ENCODE assay signal across 24 cellular contexts in genomic region chr15:44763187-44763586, GRCh38. TPM values are rescaled to one million over a fixed set of nuclear protein-coding genes. Genes with fewer than 3 reads are reported as not detected.
"Had no signal": no experiment of that assay in that cellular context is flagged by ENCODE, and none has a peak within 500 bp of the region (broad histone marks: within the 10 kb centered on the region; RNA-seq: fewer than 3 reads in every experiment).

No MANE protein-coding gene starts in this region.

- DNase-seq: activated CD4-positive, alpha-beta memory T cell treated with anti-CD3 and anti-CD28 coated beads for 36 hours; activated CD4-positive, alpha-beta T cell treated with anti-CD3 and anti-CD28 coated beads for 36 hours; activated CD4-positive, alpha-beta T cell treated with anti-CD3 and anti-CD28 coated beads, Interleukin-2, amount 10 ng/mL, durations not matched to agents 24 days and 14 days; activated CD4-positive, CD25-positive, alpha-beta regulatory T cell; activated CD4-positive, CD25-positive, alpha-beta regulatory T cell treated with anti-CD3 and anti-CD28 coated beads, Interleukin-2, amount 50 U/mL, for 72 hours; activated CD8-positive, alpha-beta memory T cell treated with anti-CD3 and anti-CD28 coated beads, Interleukin-2, amount 10 ng/mL, durations not matched to agents 7 days and 5 days; activated CD8-positive, alpha-beta memory T cell treated with anti-CD3 and anti-CD28 coated beads, Interleukin-2, amount 50 U/mL, for 4 hours; activated CD8-positive, alpha-beta T cell treated with anti-CD3 and anti-CD28 coated beads, Interleukin-2, amount 10 ng/mL, durations not matched to agents 7 days and 5 days; activated gamma-delta T cell; activated naive CD4-positive, alpha-beta T cell; activated naive CD4-positive, alpha-beta T cell treated with anti-CD3 and anti-CD28 coated beads, Interleukin-2, amount 10 ng/mL, durations not matched to agents 7 days and 5 days; activated naive CD8-positive, alpha-beta T cell treated with anti-CD3 and anti-CD28 coated beads, Interleukin-2, amount 10 ng/mL, durations not matched to agents 7 days and 5 days; activated T-cell treated with anti-CD3 and anti-CD28 coated beads, Interleukin-2, amount 50 U/mL, for 1 hour; activated T-cell treated with anti-CD3 and anti-CD28 coated beads, Interleukin-2, amount 50 U/mL, for 48 hours; central memory CD4-positive, alpha-beta T cell; cerebellar nuclear complex; colonic mucosa; effector CD8-positive, alpha-beta T cell; esophagus squamous epithelium; foreskin melanocyte; heart right ventricle; T-helper 2 cell had no signal

RNA-seq across cellular contexts. Expression of gene PATL2, which starts 52.1 kb away (rescaled TPM):
- total RNA-seq: ascending aorta, endothelial cell of umbilical vein had no signal
